3 cellular contexts compared by ENCODE assay signal in the genomic region with DNA sequence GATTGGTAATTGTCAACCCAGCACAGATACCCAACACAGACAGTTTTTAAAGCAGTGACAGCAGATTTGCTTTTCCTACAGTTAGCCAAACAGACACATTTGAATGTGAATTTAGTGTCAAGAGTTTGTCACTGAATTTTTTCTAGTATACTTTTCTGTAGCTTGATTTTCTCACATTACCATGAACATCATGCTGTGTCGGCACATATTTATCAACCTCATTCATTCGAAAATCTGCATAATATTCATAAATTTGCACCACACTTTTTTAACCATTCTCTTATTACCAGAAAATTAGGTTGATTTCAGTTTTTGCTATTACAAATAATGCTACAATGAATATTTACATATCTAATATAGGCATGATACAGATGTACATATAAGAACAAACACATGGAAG.
A peak's percentile ranks its signal among the peaks of the same experiment; 100 is the strongest.
TF ChIP-seq lines count a peak whose summit lies in the region.

No MANE protein-coding gene starts in this region.

TF ChIP-seq in A549, 52 proteins besides CTCF, POLR2A, EP300 and RAD21:
- peak; percentile 59 for TF ChIP-seq MAFK (IDR thresholded peaks at IDR 0.05; ENCODE audit: partially characterized antibody)
- TF ChIP-seq CHD2 (IDR thresholded peaks at IDR 0.05; ENCODE audit: low read length, partially characterized antibody), result no peak
TF ChIP-seq in A549: peak in this region for 1.

TF ChIP-seq in HCT116, 20 proteins besides CTCF, POLR2A, EP300 and RAD21:
- TF ChIP-seq ZFX (IDR thresholded peaks at IDR 0.05) (no peak), ZBTB33 (IDR thresholded peaks at IDR 0.05; ENCODE audit: extremely low read depth, insufficient replicate concordance, low read length) (no peak), JUND (IDR thresholded peaks at IDR 0.05) (no peak), TCF7L2 (IDR thresholded peaks at IDR 0.05; ENCODE audit: borderline replicate concordance, extremely low read depth, insufficient read depth, insufficient read length) (no peak), POLR2AphosphoS5 (IDR thresholded peaks at IDR 0.05; ENCODE audit: low read depth, low read length) (no peak)

TF ChIP-seq in K562, 482 proteins besides CTCF, POLR2A, EP300 and RAD21:
- TF ChIP-seq MAFK (IDR thresholded peaks at IDR 0.05; ENCODE audit: low read length), result peak; percentile 12; the same call in 1 of the 2 replicates
- TF ChIP-seq MAFG (tag; conservative IDR thresholded peaks at IDR 0.05), result peak; percentile 30; the same call in 1 of the 2 replicates
- no peak for TF ChIP-seq ZNF583 (CRISPR knock-in tag; IDR thresholded peaks at IDR 0.05)
- no peak for TF ChIP-seq HOMEZ (CRISPR knock-in tag; IDR thresholded peaks at IDR 0.05)
- no peak for TF ChIP-seq PTBP1 (IDR thresholded peaks at IDR 0.05; ENCODE audit: low read depth, low read length)
- no peak for TF ChIP-seq PTRF (tag; IDR thresholded peaks at IDR 0.05)
- TF ChIP-seq SNIP1 (IDR thresholded peaks at IDR 0.05; ENCODE audit: low read depth), result no peak
- TF ChIP-seq MAFF (IDR thresholded peaks at IDR 0.05; ENCODE audit: low read length), result 0 out of 2 replicates have a peak, but pooled peaks have one; percentile 10
- peak; percentile 60 for TF ChIP-seq ZNF316 (IDR thresholded peaks at IDR 0.05)
- TF ChIP-seq, protein P1, sequence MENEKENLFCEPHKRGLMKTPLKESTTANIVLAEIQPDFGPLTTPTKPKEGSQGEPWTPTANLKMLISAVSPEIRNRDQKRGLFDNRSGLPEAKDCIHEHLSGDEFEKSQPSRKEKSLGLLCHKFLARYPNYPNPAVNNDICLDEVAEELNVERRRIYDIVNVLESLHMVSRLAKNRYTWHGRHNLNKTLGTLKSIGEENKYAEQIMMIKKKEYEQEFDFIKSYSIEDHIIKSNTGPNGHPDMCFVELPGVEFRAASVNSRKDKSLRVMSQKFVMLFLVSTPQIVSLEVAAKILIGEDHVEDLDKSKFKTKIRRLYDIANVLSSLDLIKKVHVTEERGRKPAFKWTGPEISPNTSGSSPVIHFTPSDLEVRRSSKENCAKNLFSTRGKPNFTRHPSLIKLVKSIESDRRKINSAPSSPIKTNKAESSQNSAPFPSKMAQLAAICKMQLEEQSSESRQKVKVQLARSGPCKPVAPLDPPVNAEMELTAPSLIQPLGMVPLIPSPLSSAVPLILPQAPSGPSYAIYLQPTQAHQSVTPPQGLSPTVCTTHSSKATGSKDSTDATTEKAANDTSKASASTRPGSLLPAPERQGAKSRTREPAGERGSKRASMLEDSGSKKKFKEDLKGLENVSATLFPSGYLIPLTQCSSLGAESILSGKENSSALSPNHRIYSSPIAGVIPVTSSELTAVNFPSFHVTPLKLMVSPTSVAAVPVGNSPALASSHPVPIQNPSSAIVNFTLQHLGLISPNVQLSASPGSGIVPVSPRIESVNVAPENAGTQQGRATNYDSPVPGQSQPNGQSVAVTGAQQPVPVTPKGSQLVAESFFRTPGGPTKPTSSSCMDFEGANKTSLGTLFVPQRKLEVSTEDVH (IDR thresholded peaks at IDR 0.05; ENCODE audit: low read depth, partially characterized antibody), result no peak
- no peak for TF ChIP-seq ELF2 (CRISPR knock-in tag; IDR thresholded peaks at IDR 0.05)
- TF ChIP-seq, protein P2, sequence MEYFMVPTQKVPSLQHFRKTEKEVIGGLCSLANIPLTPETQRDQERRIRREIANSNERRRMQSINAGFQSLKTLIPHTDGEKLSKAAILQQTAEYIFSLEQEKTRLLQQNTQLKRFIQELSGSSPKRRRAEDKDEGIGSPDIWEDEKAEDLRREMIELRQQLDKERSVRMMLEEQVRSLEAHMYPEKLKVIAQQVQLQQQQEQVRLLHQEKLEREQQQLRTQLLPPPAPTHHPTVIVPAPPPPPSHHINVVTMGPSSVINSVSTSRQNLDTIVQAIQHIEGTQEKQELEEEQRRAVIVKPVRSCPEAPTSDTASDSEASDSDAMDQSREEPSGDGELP (CRISPR knock-in tag; IDR thresholded peaks at IDR 0.05; ENCODE audit: borderline replicate concordance), result no peak
- no peak for TF ChIP-seq MTF1 (CRISPR knock-in tag; IDR thresholded peaks at IDR 0.05; ENCODE audit: borderline replicate concordance)
- TF ChIP-seq ZNF324 (CRISPR knock-in tag; IDR thresholded peaks at IDR 0.05), result no peak
- TF ChIP-seq STAT5B (CRISPR knock-in tag; IDR thresholded peaks at IDR 0.05), result no peak
- TF ChIP-seq SNRNP70 (optimal IDR thresholded peaks at IDR 0.05; ENCODE audit: low read depth, low read length), result no peak
- no peak for TF ChIP-seq ZZZ3 (IDR thresholded peaks at IDR 0.05)
- TF ChIP-seq BCOR (IDR thresholded peaks at IDR 0.05), result no peak
- TF ChIP-seq, protein P3, sequence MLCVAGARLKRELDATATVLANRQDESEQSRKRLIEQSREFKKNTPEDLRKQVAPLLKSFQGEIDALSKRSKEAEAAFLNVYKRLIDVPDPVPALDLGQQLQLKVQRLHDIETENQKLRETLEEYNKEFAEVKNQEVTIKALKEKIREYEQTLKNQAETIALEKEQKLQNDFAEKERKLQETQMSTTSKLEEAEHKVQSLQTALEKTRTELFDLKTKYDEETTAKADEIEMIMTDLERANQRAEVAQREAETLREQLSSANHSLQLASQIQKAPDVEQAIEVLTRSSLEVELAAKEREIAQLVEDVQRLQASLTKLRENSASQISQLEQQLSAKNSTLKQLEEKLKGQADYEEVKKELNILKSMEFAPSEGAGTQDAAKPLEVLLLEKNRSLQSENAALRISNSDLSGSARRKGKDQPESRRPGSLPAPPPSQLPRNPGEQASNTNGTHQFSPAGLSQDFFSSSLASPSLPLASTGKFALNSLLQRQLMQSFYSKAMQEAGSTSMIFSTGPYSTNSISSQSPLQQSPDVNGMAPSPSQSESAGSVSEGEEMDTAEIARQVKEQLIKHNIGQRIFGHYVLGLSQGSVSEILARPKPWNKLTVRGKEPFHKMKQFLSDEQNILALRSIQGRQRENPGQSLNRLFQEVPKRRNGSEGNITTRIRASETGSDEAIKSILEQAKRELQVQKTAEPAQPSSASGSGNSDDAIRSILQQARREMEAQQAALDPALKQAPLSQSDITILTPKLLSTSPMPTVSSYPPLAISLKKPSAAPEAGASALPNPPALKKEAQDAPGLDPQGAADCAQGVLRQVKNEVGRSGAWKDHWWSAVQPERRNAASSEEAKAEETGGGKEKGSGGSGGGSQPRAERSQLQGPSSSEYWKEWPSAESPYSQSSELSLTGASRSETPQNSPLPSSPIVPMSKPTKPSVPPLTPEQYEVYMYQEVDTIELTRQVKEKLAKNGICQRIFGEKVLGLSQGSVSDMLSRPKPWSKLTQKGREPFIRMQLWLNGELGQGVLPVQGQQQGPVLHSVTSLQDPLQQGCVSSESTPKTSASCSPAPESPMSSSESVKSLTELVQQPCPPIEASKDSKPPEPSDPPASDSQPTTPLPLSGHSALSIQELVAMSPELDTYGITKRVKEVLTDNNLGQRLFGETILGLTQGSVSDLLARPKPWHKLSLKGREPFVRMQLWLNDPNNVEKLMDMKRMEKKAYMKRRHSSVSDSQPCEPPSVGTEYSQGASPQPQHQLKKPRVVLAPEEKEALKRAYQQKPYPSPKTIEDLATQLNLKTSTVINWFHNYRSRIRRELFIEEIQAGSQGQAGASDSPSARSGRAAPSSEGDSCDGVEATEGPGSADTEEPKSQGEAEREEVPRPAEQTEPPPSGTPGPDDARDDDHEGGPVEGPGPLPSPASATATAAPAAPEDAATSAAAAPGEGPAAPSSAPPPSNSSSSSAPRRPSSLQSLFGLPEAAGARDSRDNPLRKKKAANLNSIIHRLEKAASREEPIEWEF (CRISPR knock-in tag; IDR thresholded peaks at IDR 0.05), result no peak
- TF ChIP-seq, protein P4, sequence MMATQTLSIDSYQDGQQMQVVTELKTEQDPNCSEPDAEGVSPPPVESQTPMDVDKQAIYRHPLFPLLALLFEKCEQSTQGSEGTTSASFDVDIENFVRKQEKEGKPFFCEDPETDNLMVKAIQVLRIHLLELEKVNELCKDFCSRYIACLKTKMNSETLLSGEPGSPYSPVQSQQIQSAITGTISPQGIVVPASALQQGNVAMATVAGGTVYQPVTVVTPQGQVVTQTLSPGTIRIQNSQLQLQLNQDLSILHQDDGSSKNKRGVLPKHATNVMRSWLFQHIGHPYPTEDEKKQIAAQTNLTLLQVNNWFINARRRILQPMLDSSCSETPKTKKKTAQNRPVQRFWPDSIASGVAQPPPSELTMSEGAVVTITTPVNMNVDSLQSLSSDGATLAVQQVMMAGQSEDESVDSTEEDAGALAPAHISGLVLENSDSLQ (IDR thresholded peaks at IDR 0.05), result no peak
TF ChIP-seq in K562: peak in this region for 4.
